12 cellular contexts compared by ENCODE assay signal in genomic region chr7:157021071-157021891, GRCh38. TPM values are rescaled to one million over a fixed set of nuclear protein-coding genes. Genes with fewer than 3 reads are reported as not detected.
DNase-seq lines count a peak whose midpoint lies in the region; ATAC-seq, FAIRE-seq and TF ChIP-seq lines count a peak whose summit lies in the region.
"Had no signal": no experiment of that assay in that cellular context is flagged by ENCODE, and none has a peak within 500 bp of the region (broad histone marks: within the 10 kb centered on the region; RNA-seq: fewer than 3 reads in every experiment).

No MANE protein-coding gene starts in this region.

- no peak overlapping the region for H3K4me3 Mint-ChIP-seq in activated CD8-positive, alpha-beta memory T cell treated with anti-CD3 and anti-CD28 coated beads, Interleukin-2, amount 10 ng/mL, durations not matched to agents 7 days and 5 days
- peak overlapping the region in 1 of 2 donors; percentile 37 for H3K4me3 Mint-ChIP-seq in stimulated activated naive B cell treated with anti-CD40 and anti-IgM and Interleukin-4, amounts not matched to agents 10 μg/mL and 1 μg/mL and 100 μg/mL, for 72 hours
- H3K4me3 Mint-ChIP-seq: activated naive CD8-positive, alpha-beta T cell treated with anti-CD3 and anti-CD28 coated beads, Interleukin-2, amount 10 ng/mL, durations not matched to agents 7 days and 5 days; nephron had no signal

- H3K36me3 ChIP-seq in ascending aorta (no peaks in the 10 kb centered on the region), HepG2 (replicated peaks in 1 of 2; ENCODE audit: control insufficient read depth in 1 of 2, insufficient read depth in 2 of 2, low read length in 2 of 2) (no peaks in the 10 kb centered on the region)

- H3K27ac Mint-ChIP-seq in activated CD8-positive, alpha-beta memory T cell treated with anti-CD3 and anti-CD28 coated beads, Interleukin-2, amount 10 ng/mL, durations not matched to agents 7 days and 5 days: no peak overlapping the region
- H3K27ac Mint-ChIP-seq in stimulated activated naive B cell treated with anti-CD40 and anti-IgM and Interleukin-4, amounts not matched to agents 10 μg/mL and 1 μg/mL and 100 μg/mL, for 72 hours: peak overlapping the region; percentile 65
- H3K27ac Mint-ChIP-seq: nephron had no signal

- peaks cover 84% of the 10 kb centered on the region for H3K27me3 Mint-ChIP-seq in activated CD8-positive, alpha-beta memory T cell treated with anti-CD3 and anti-CD28 coated beads, Interleukin-2, amount 10 ng/mL, durations not matched to agents 7 days and 5 days
- H3K27me3 Mint-ChIP-seq in stimulated activated naive B cell treated with anti-CD40 and anti-IgM and Interleukin-4, amounts not matched to agents 10 μg/mL and 1 μg/mL and 100 μg/mL, for 72 hours: peaks cover 59 to 71% of the 10 kb centered on the region in 2 donors

- TF ChIP-seq EP300 in HepG2 (IDR thresholded peaks at IDR 0.05; ENCODE audit: low read depth in 2 of 2, low read length in 2 of 2): no peak
- TF ChIP-seq EP300 in HepG2 (CRISPR knock-in tag; IDR thresholded peaks at IDR 0.05; ENCODE audit: borderline replicate concordance): no peak

- H3K27ac ChIP-seq in ascending aorta (no peak overlapping the region), HepG2 (ENCODE audit: extremely low read length, insufficient read depth, low read length) (no peak overlapping the region)

- H3K9ac ChIP-seq in HepG2 (ENCODE audit: insufficient read depth, low read depth, low read length): no peak overlapping the region

- intact Hi-C loops in ascending aorta (cut with DNase I): no loop called here
- intact Hi-C loops in HepG2 (cut with micrococcal nuclease; ENCODE audit: unreplicated experiment): no loop called here

- peak overlapping the region; percentile 23; the same call in 1 of the 2 replicates for H3K4me2 ChIP-seq in HepG2 (ENCODE audit: low read depth, low read length)

- peaks cover 24% of the 10 kb centered on the region for H3K27me3 ChIP-seq in ascending aorta
- peaks cover 21 to 96% of the 10 kb centered on the region in 2 experiments; a peak in 4 of 5 replicates for H3K27me3 ChIP-seq in HepG2 (ENCODE audit: control insufficient read depth in 1 of 2, insufficient read depth in 2 of 2, low read length in 2 of 2)

- POLR2A ChIA-PET in HepG2 (lab: Yijun Ruan, JAX): no interaction called here

- H3K4me3 ChIP-seq in ascending aorta (peak overlapping the region; percentile 25 to 33), HepG2 (replicated peaks in 1 of 3; ENCODE audit: insufficient read depth in 1 of 3, low read depth in 2 of 3, low read length in 3 of 3) (peak overlapping the region in 2 of 3 experiments; percentile 16 to 40; a peak in 3 of 6 replicates)

- H3K4me1 ChIP-seq in ascending aorta (peaks cover 0 to 5% of the 10 kb centered on the region in 2 donors), HepG2 (ENCODE audit: insufficient read depth, low read length) (peaks cover 43% of the 10 kb centered on the region)

- in situ Hi-C loops in HepG2 (cut with HindIII; ENCODE audit: extremely low pct_ligation_motif_present, low pct_unique_long_range_greater_than_20kb): no loop called here

- H3K79me2 ChIP-seq in HepG2 (ENCODE audit: insufficient read depth, low read length): no peaks in the 10 kb centered on the region

- peaks cover 8% of the 10 kb centered on the region; the same call in 1 of the 2 replicates for H4K20me1 ChIP-seq in HepG2 (ENCODE audit: insufficient read depth, low read length)

- CTCF ChIA-PET in activated CD8-positive, alpha-beta memory T cell treated with anti-CD3 and anti-CD28 coated beads, Interleukin-2, amount 10 ng/mL, durations not matched to agents 7 days and 5 days (lab: Charles Lee): no interaction called here
- CTCF ChIA-PET in HepG2 (lab: Yijun Ruan, JAX; ENCODE audit: low intra/inter-chr PET ratio, low total read pairs): no interaction called here

- TF ChIP-seq CTCF in ascending aorta (IDR thresholded peaks at IDR 0.05) (no peak), HepG2 (CRISPR knock-in tag; IDR thresholded peaks at IDR 0.05) (no peak)

- BruUV-seq in HepG2 (replicated peaks; lab: Mats Ljungman, UMichigan): no TSS peak

- no peak overlapping the region for H2AFZ ChIP-seq in HepG2 (ENCODE audit: low read length)

- H3K9me3 Mint-ChIP-seq in activated CD8-positive, alpha-beta memory T cell treated with anti-CD3 and anti-CD28 coated beads, Interleukin-2, amount 10 ng/mL, durations not matched to agents 7 days and 5 days (ENCODE audit: low read depth): no peaks in the 10 kb centered on the region
- peaks cover 0 to 6% of the 10 kb centered on the region in 2 donors for H3K9me3 Mint-ChIP-seq in stimulated activated naive B cell treated with anti-CD40 and anti-IgM and Interleukin-4, amounts not matched to agents 10 μg/mL and 1 μg/mL and 100 μg/mL, for 72 hours
- H3K9me3 Mint-ChIP-seq: activated naive CD8-positive, alpha-beta T cell treated with anti-CD3 and anti-CD28 coated beads, Interleukin-2, amount 10 ng/mL, durations not matched to agents 7 days and 5 days had no signal

- no peaks in the 10 kb centered on the region for H3K9me3 ChIP-seq in ascending aorta
- no peaks in the 10 kb centered on the region for H3K9me3 ChIP-seq in HepG2 (ENCODE audit: low read length)

- peaks cover 11% of the 10 kb centered on the region for H3K4me1 Mint-ChIP-seq in activated CD8-positive, alpha-beta memory T cell treated with anti-CD3 and anti-CD28 coated beads, Interleukin-2, amount 10 ng/mL, durations not matched to agents 7 days and 5 days
- peaks cover 15 to 24% of the 10 kb centered on the region in 2 donors for H3K4me1 Mint-ChIP-seq in stimulated activated naive B cell treated with anti-CD40 and anti-IgM and Interleukin-4, amounts not matched to agents 10 μg/mL and 1 μg/mL and 100 μg/mL, for 72 hours

- TF ChIP-seq RAD21 in HepG2 (CRISPR knock-in tag; IDR thresholded peaks at IDR 0.05): no peak

- 62% methylated on average over 18 of the region's 86 CpGs for WGBS in HepG2 (ENCODE audit: low lambda C conversion rate)

- peaks cover 2% of the 10 kb centered on the region for H3K36me3 Mint-ChIP-seq in activated CD8-positive, alpha-beta memory T cell treated with anti-CD3 and anti-CD28 coated beads, Interleukin-2, amount 10 ng/mL, durations not matched to agents 7 days and 5 days
- peaks cover 0 to 4% of the 10 kb centered on the region in 2 donors for H3K36me3 Mint-ChIP-seq in stimulated activated naive B cell treated with anti-CD40 and anti-IgM and Interleukin-4, amounts not matched to agents 10 μg/mL and 1 μg/mL and 100 μg/mL, for 72 hours
- H3K36me3 Mint-ChIP-seq: activated naive CD8-positive, alpha-beta T cell treated with anti-CD3 and anti-CD28 coated beads, Interleukin-2, amount 10 ng/mL, durations not matched to agents 7 days and 5 days had no signal

- no peak for TF ChIP-seq POLR2A in HepG2 (IDR thresholded peaks at IDR 0.05; ENCODE audit: insufficient read depth in 1 of 2, low read depth in 2 of 2, low read length in 2 of 2)

- DNase-seq in activated CD8-positive, alpha-beta memory T cell treated with anti-CD3 and anti-CD28 coated beads, Interleukin-2, amount 50 U/mL, for 48 hours: peak; percentile 54
- no peak for DNase-seq in activated CD8-positive, alpha-beta memory T cell treated with anti-CD3 and anti-CD28 coated beads, Interleukin-2, amount 10 ng/mL, durations not matched to agents 7 days and 5 days
- DNase-seq in ascending aorta (ENCODE audit: low spot score in 2 of 2) (no peak), HepG2 (ENCODE audit: low spot score) (no peak), SHP77 treated with DMSO at 0.1 percent for 48 hours (lab: John Stamatoyannopoulos, UW) (no peak), NOMO-1 treated with dmso at 0.1 percent for 144 hours (lab: John Stamatoyannopoulos, UW; ENCODE audit: unreplicated experiment) (no peak), NCI-H187 (lab: John Stamatoyannopoulos, UW) (no peak)
- DNase-seq in stimulated activated naive B cell treated with anti-CD40 and anti-IgM and Interleukin-4, amounts not matched to agents 10 μg/mL and 1 μg/mL and 100 μg/mL, for 72 hours: no peak

- no peak for ATAC-seq in activated CD8-positive, alpha-beta memory T cell treated with anti-CD3 and anti-CD28 coated beads, Interleukin-2, amount 10 ng/mL, durations not matched to agents 7 days and 5 days
- ATAC-seq in HepG2: peak; percentile 12
- ATAC-seq in stimulated activated naive B cell treated with anti-CD40 and anti-IgM and Interleukin-4, amounts not matched to agents 10 μg/mL and 1 μg/mL and 100 μg/mL, for 72 hours (replicated peaks): no peak

- no peak for FAIRE-seq in HepG2 (lab: Jason Lieb, UNC)
- FAIRE-seq: colon had no signal

RNA-seq across cellular contexts. Expression of gene MNX1, which starts 10.8 kb away (rescaled TPM):
- not detected for total RNA-seq in activated CD8-positive, alpha-beta memory T cell treated with anti-CD3 and anti-CD28 coated beads, Interleukin-2, amount 10 ng/mL, durations not matched to agents 7 days and 5 days
- total RNA-seq in ascending aorta: not detected
- total RNA-seq in HepG2 (2016; rRNA removed; fragmentation: Illumina TruSeq; extraction: Trizol): 3.6 and 6.1 TPM in 2 replicates
- 2.4 and 2.5 TPM in 2 replicates for total RNA-seq in HepG2 (2016; cell fraction: cytosol; rRNA removed; fragmentation: Illumina TruSeq; extraction: Trizol; ENCODE audit: low read depth)
- total RNA-seq in HepG2 (2016; cell fraction: insoluble cytoplasmic fraction; rRNA removed; fragmentation: Illumina TruSeq; extraction: Trizol): 3.4 and 9.7 TPM in 2 replicates
- total RNA-seq in HepG2 (2016; cell fraction: membrane; rRNA removed; fragmentation: Illumina TruSeq; extraction: Trizol): 4.5 and 5.6 TPM in 2 replicates
- 6.7 and 7.4 TPM in 2 replicates for total RNA-seq in HepG2 (2016; cell fraction: nucleus; rRNA removed; fragmentation: Illumina TruSeq; extraction: Trizol)
- polyA plus RNA-seq in HepG2 (2011; rRNA removed): 0.91 and 0.94 TPM in 2 replicates
- 0.37 and 1.0 TPM in 2 replicates for polyA plus RNA-seq in HepG2 (2011; cell fraction: cytosol; rRNA removed)
- polyA plus RNA-seq in HepG2 (2011; cell fraction: nucleus; rRNA removed): 3.8 and 4.5 TPM in 2 replicates
- polyA plus RNA-seq in HepG2 (2012): 1.7 and 2.4 TPM in 2 replicates
- 2.2 and 3.2 TPM in 2 replicates for polyA plus RNA-seq in HepG2 (2016; cell fraction: cytosol; fragmentation: Illumina TruSeq; extraction: Trizol; ENCODE audit: low read depth)
- 6.3 and 6.7 TPM in 2 replicates for polyA plus RNA-seq in HepG2 (2016; cell fraction: insoluble cytoplasmic fraction; fragmentation: Illumina TruSeq; extraction: Trizol; ENCODE audit: low read depth)
- 4.5 and 4.8 TPM in 2 replicates for polyA plus RNA-seq in HepG2 (2016; cell fraction: membrane; fragmentation: Illumina TruSeq; extraction: Trizol; ENCODE audit: low read depth)
- polyA plus RNA-seq in HepG2 (2016; cell fraction: nucleus; fragmentation: Illumina TruSeq; extraction: Trizol; ENCODE audit: insufficient read depth, low read depth): 16.6 TPM in 2 replicates
- polyA minus RNA-seq in HepG2 (2011; rRNA and poly(A)+ RNA removed; ENCODE audit: low replicate concordance): 0.98 and 1.5 TPM in 2 replicates
- 0.89 and 1.6 TPM in 2 replicates for polyA minus RNA-seq in HepG2 (2011; cell fraction: cytosol; rRNA and poly(A)+ RNA removed)
- polyA minus RNA-seq in HepG2 (2011; cell fraction: nucleus; rRNA and poly(A)+ RNA removed): 3.2 and 7.9 TPM in 2 replicates
- total RNA-seq: activated CD8-positive, alpha-beta memory T cell treated with anti-CD3 and anti-CD28 coated beads for 36 hours; activated naive CD8-positive, alpha-beta T cell treated with anti-CD3 and anti-CD28 coated beads, Interleukin-2, amount 10 ng/mL, durations not matched to agents 7 days and 5 days had no signal
